In the genomic region with DNA sequence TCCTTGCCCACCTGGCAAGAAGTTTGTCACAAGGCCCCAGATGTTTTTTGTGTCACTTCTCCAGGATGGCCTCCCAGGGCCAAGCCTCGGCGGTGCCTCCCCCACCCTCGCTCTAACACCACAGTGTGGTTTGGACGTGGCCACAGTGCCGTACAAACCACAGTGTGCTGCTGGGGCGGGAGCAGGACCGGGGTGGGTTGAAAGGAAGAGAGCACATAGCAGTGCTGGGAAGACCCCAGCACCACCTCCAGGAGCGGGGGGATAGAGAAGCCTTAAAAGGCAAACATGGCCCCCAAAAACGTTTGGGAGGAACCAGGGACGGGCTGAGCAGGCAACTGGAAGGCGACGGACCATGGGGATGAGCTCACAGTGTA, we compare ENCODE assay signal across 12 cellular contexts. TPM values are rescaled to one million over a fixed set of nuclear protein-coding genes. Genes with fewer than 3 reads are reported as not detected.
DNase-seq lines count a peak whose midpoint lies in the region; ATAC-seq and TF ChIP-seq lines count a peak whose summit lies in the region.
"Had no signal": no experiment of that assay in that cellular context is flagged by ENCODE, and none has a peak within 500 bp of the region (broad histone marks: within the 10 kb centered on the region; RNA-seq: fewer than 3 reads in every experiment).

No MANE protein-coding gene starts in this region.

- intact Hi-C loops in dorsolateral prefrontal cortex (cut with DNase I): no loop called here

- peak overlapping the region in 9 of 11 experiments; percentile 26 to 100 (median 98); a peak in 17 of 22 replicates for H3K27ac ChIP-seq in BLaER1 treated with 17β-estradiol and CSF1 and Interleukin-3, amounts not matched to agents 10 nM and 100 nM
- peak overlapping the region; percentile 43 for H3K27ac ChIP-seq in RWPE1
- H3K27ac ChIP-seq in dorsolateral prefrontal cortex: peak overlapping the region in 58 of 59 donors; percentile 7 to 100 (median 82)
- peak overlapping the region; percentile 60 for H3K27ac ChIP-seq in parathyroid adenoma
- H3K27ac ChIP-seq: HL-60 had no signal

- no peak overlapping the region for H2AFZ ChIP-seq in parathyroid adenoma

- POLR2A ChIA-PET in RWPE1 (lab: Yijun Ruan, JAX; ENCODE audit: low non-redundant PET): no interaction called here

- peaks cover 0 to 21% (median 7%) of the 10 kb centered on the region in 11 experiments; a peak in 9 of 22 replicates for H3K36me3 ChIP-seq in BLaER1 treated with 17β-estradiol and CSF1 and Interleukin-3, amounts not matched to agents 10 nM and 100 nM
- H3K36me3 ChIP-seq in parathyroid adenoma (ENCODE audit: control insufficient read depth, insufficient read depth, low read length): no peaks in the 10 kb centered on the region

- no peaks in the 10 kb centered on the region for H4K20me1 ChIP-seq in BLaER1 treated with 17β-estradiol and CSF1 and Interleukin-3, amounts not matched to agents 10 nM and 100 nM

- peak overlapping the region; percentile 91 to 99 (median 95) for H3K4me2 ChIP-seq in BLaER1 treated with 17β-estradiol and CSF1 and Interleukin-3, amounts not matched to agents 10 nM and 100 nM
- peak overlapping the region; percentile 98 for H3K4me2 ChIP-seq in parathyroid adenoma (ENCODE audit: low read length)

- no peak for DNase-seq in RWPE1 (ENCODE audit: low spot score)
- DNase-seq in dorsolateral prefrontal cortex: no peak
- no peak for DNase-seq in germinal center (ENCODE audit: low spot score)
- DNase-seq: NCI-H2227 treated with DMSO at 0.1 percent for 48 hours had no signal

- peaks cover 63 to 85% (median 81%) of the 10 kb centered on the region in 10 experiments for H3K4me1 ChIP-seq in BLaER1 treated with 17β-estradiol and CSF1 and Interleukin-3, amounts not matched to agents 10 nM and 100 nM
- peaks cover 11% of the 10 kb centered on the region for H3K4me1 ChIP-seq in parathyroid adenoma

- H3K9ac ChIP-seq in BLaER1 treated with 17β-estradiol and CSF1 and Interleukin-3, amounts not matched to agents 10 nM and 100 nM: peak overlapping the region in 10 of 11 experiments; percentile 1 to 99 (median 46); a peak in 16 of 22 replicates
- no peak overlapping the region for H3K9ac ChIP-seq in parathyroid adenoma

- peaks cover 8 to 21% (median 14%) of the 10 kb centered on the region in 11 experiments for H3K27me3 ChIP-seq in BLaER1 treated with 17β-estradiol and CSF1 and Interleukin-3, amounts not matched to agents 10 nM and 100 nM
- H3K27me3 ChIP-seq in dorsolateral prefrontal cortex (peaks cover 0 to 14% (median 7%) of the 10 kb centered on the region in 45 donors), parathyroid adenoma (ENCODE audit: control insufficient read depth, insufficient read depth, low read length) (no peaks in the 10 kb centered on the region)

- ATAC-seq in HG02884 (IDR thresholded peaks at IDR 0.05; ENCODE audit: unreplicated experiment) (no peak), HG02642 (IDR thresholded peaks at IDR 0.05; ENCODE audit: poor library complexity, unreplicated experiment) (no peak), HG03457 (IDR thresholded peaks at IDR 0.05; ENCODE audit: unreplicated experiment) (no peak)

- H3K9me3 ChIP-seq in BLaER1 treated with 17β-estradiol and CSF1 and Interleukin-3, amounts not matched to agents 10 nM and 100 nM (replicated peaks in 1 of 11): no peaks in the 10 kb centered on the region
- no peaks in the 10 kb centered on the region for H3K9me3 ChIP-seq in parathyroid adenoma (ENCODE audit: control insufficient read depth, low read length)

- H3K4me3 ChIP-seq in BLaER1 treated with 17β-estradiol and CSF1 and Interleukin-3, amounts not matched to agents 10 nM and 100 nM: no peak overlapping the region; a peak in 1 of 20 replicates
- H3K4me3 ChIP-seq in dorsolateral prefrontal cortex (peak overlapping the region in 42 of 59 donors; percentile 8 to 76 (median 64)), parathyroid adenoma (ENCODE audit: low read depth, low read length) (peak overlapping the region; percentile 86)

- no peaks in the 10 kb centered on the region for H3K79me2 ChIP-seq in parathyroid adenoma

- CTCF ChIA-PET in RWPE1 (lab: Yijun Ruan, JAX): interaction anchor here (1.0 kb wide), 1 partner anchor 107 kb away, joined by 5 read pairs; no protein-coding TSS in a partner anchor

- TF ChIP-seq CTCF in RWPE1 (conservative IDR thresholded peaks at IDR 0.05; ENCODE audit: low read depth): no peak
- TF ChIP-seq CTCF in dorsolateral prefrontal cortex (IDR thresholded peaks at IDR 0.05 in 54 of 56, conservative IDR thresholded peaks at IDR 0.05 in 2 of 56; ENCODE audit: low read depth in 1 of 56, partially characterized antibody in 56 of 56): no peak
- no peak for TF ChIP-seq CTCF in parathyroid adenoma (IDR thresholded peaks at IDR 0.05)

RNA-seq across cellular contexts. Expression of gene BCL6B, which starts 5.0 kb away (rescaled TPM):
- 10 to 100 TPM in 7 of 120 experiments, 1 to 10 TPM in 108, under 1 TPM in 5; 0.39 to 16.5 (median 3.9) TPM for total RNA-seq in dorsolateral prefrontal cortex
- total RNA-seq: H4, progenitor cell of endocrine pancreas had no signal

RNA-seq across cellular contexts. Expression of gene RNASEK, which starts 5.4 kb away (rescaled TPM):
- total RNA-seq in dorsolateral prefrontal cortex: 100 to 1,000 TPM; 128 to 301 (median 209) TPM

RNA-seq across cellular contexts. Expression of gene SLC16A13, which starts 18.0 kb away (rescaled TPM):
- total RNA-seq in dorsolateral prefrontal cortex: 1 to 10 TPM in 108 of 120 experiments, under 1 TPM in 12; 0.55 to 4.2 (median 1.7) TPM

RNA-seq across cellular contexts. Expression of gene ALOX12, which starts 22.0 kb away (rescaled TPM):
- 1 to 10 TPM in 2 of 120 experiments, under 1 TPM in 27, not detected in 91; 0.18 to 1.8 (median 0.47) TPM for total RNA-seq in dorsolateral prefrontal cortex
- total RNA-seq: H4, progenitor cell of endocrine pancreas had no signal

RNA-seq across cellular contexts. Expression of gene SLC16A11, which starts 26.1 kb away (rescaled TPM):
- total RNA-seq in dorsolateral prefrontal cortex: 1 to 10 TPM in 116 of 120 experiments, under 1 TPM in 4; 0.57 to 6.4 (median 2.4) TPM
- total RNA-seq: H4 had no signal

Comparison
In these comparisons a context has a peak if more than half of its experiments do, and no peak if none do; other contexts are left out.
1. H3K27ac ChIP-seq: peak in every context shown above with its lines; median percentile 98 in BLaER1 treated with 17β-estradiol and CSF1 and Interleukin-3, amounts not matched to agents 10 nM and 100 nM; 82 in dorsolateral prefrontal cortex; 60 in parathyroid adenoma; 43 in RWPE1.
2. H3K4me3 ChIP-seq: peak in dorsolateral prefrontal cortex (42 of 59) and parathyroid adenoma (single experiment); none in BLaER1 treated with 17β-estradiol and CSF1 and Interleukin-3, amounts not matched to agents 10 nM and 100 nM (0 of 10).